In the genomic region with DNA sequence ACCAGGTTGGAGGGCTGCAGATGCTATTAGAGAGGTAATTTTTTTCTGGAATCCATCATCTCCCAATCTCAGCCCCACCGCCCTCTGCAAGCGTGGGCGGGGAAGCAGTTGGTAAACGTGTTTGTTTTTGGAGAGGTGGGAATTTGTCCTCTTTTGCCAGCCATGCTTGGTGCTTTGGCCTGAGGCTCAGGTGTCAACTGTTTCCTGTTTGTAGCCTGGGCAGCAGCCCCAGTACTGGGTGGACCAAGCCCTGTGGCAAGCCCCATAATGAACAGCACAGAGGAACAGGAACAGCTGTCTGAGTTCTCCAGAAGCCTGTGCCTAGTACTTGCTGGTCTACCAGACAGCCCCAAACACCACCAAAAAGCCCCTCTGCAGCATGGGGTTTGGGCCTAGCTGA, we compare ENCODE assay signal across 30 cellular contexts. TPM values are rescaled to one million over a fixed set of nuclear protein-coding genes. Genes with fewer than 3 reads are reported as not detected.
"Had no signal": no experiment of that assay in that cellular context is flagged by ENCODE, and none has a peak within 500 bp of the region (broad histone marks: within the 10 kb centered on the region; RNA-seq: fewer than 3 reads in every experiment).

No MANE protein-coding gene starts in this region.

- ATAC-seq: activated CD4-positive, CD25-positive, alpha-beta regulatory T cell treated with anti-CD3 and anti-CD28 coated beads, Interleukin-2, amount 50 U/mL, for 24 hours; activated naive CD4-positive, alpha-beta T cell treated with anti-CD3 and anti-CD28 coated beads, Interleukin-2, amount 50 U/mL, for 72 hours; activated T-cell treated with anti-CD3 and anti-CD28 coated beads, Interleukin-2, amount 50 U/mL, for 72 hours; T-helper 17 cell had no signal

- H3K4me3 ChIP-seq: ascending aorta, breast epithelium, cardiac muscle cell, colonic mucosa had no signal

- H3K27me3 ChIP-seq: ascending aorta, breast epithelium, colonic mucosa had no signal

- H3K4me3 Mint-ChIP-seq: activated B cell treated with CpG ODN at 0.5 μM for 24 hours; activated CD4-positive, alpha-beta memory T cell treated with anti-CD3 and anti-CD28 coated beads, Interleukin-2, amount 10 ng/mL, durations not matched to agents 7 days and 5 days; activated CD4-positive, alpha-beta T cell treated with anti-CD3 and anti-CD28 coated beads, Interleukin-2, amount 10 ng/mL, durations not matched to agents 24 days and 14 days; activated naive CD4-positive, alpha-beta T cell treated with anti-CD3 and anti-CD28 coated beads, Interleukin-2, amount 10 ng/mL, durations not matched to agents 7 days and 5 days; activated naive CD8-positive, alpha-beta T cell treated with anti-CD3 and anti-CD28 coated beads, Interleukin-2, amount 10 ng/mL, durations not matched to agents 7 days and 5 days; activated T-cell treated with anti-CD3 and anti-CD28 coated beads, Interleukin-2, amount 50 U/mL, for 24 hours; activated T-cell treated with anti-CD3 and anti-CD28 coated beads, Interleukin-2, amount 50 U/mL, for 72 hours; brain; T-helper 17 cell; T-helper 2 cell treated with Interferon-gamma antibody and Interleukin-4, amounts not matched to agents 5 μg/mL and 100 μg/mL, for 36 hours had no signal

- DNase-seq: activated B cell treated with CpG ODN at 0.5 μM for 24 hours; activated CD4-positive, alpha-beta memory T cell treated with anti-CD3 and anti-CD28 coated beads, Interleukin-2, amount 10 ng/mL, durations not matched to agents 7 days and 5 days; activated CD4-positive, alpha-beta T cell treated with anti-CD3 and anti-CD28 coated beads, Interleukin-2, amount 10 ng/mL, durations not matched to agents 24 days and 14 days; activated CD8-positive, alpha-beta memory T cell treated with anti-CD3 and anti-CD28 coated beads, Interleukin-2, amount 50 U/mL, for 48 hours; activated gamma-delta T cell; activated naive CD4-positive, alpha-beta T cell; activated naive CD4-positive, alpha-beta T cell treated with anti-CD3 and anti-CD28 coated beads, Interleukin-2, amount 10 ng/mL, durations not matched to agents 7 days and 5 days; activated naive CD8-positive, alpha-beta T cell treated with anti-CD3 and anti-CD28 coated beads, Interleukin-2, amount 10 ng/mL, durations not matched to agents 7 days and 5 days; activated T-cell treated with anti-CD3 and anti-CD28 coated beads for 4 hours; activated T-cell treated with anti-CD3 and anti-CD28 coated beads, Interleukin-2, amount 50 U/mL, for 24 hours; activated T-cell treated with anti-CD3 and anti-CD28 coated beads, Interleukin-2, amount 50 U/mL, for 72 hours; central memory CD4-positive, alpha-beta T cell; cerebellar nuclear complex; colonic mucosa; effector CD8-positive, alpha-beta T cell; foreskin fibroblast; head of caudate nucleus; T-helper 1 cell; T-helper 17 cell; T1000; WERI-Rb-1 had no signal

- H3K36me3 Mint-ChIP-seq: activated naive CD4-positive, alpha-beta T cell treated with anti-CD3 and anti-CD28 coated beads, Interleukin-2, amount 10 ng/mL, durations not matched to agents 7 days and 5 days; activated naive CD4-positive, alpha-beta T cell treated with anti-CD3 and anti-CD28 coated beads, Interleukin-2, amount 50 U/mL, for 72 hours; activated naive CD8-positive, alpha-beta T cell treated with anti-CD3 and anti-CD28 coated beads, Interleukin-2, amount 10 ng/mL, durations not matched to agents 7 days and 5 days; brain had no signal

- H3K9me3 ChIP-seq: ascending aorta, breast epithelium, colonic mucosa had no signal

- H3K9me3 Mint-ChIP-seq: activated B cell treated with CpG ODN at 0.5 μM for 24 hours; activated CD4-positive, alpha-beta memory T cell treated with anti-CD3 and anti-CD28 coated beads, Interleukin-2, amount 10 ng/mL, durations not matched to agents 7 days and 5 days; activated CD4-positive, alpha-beta T cell treated with anti-CD3 and anti-CD28 coated beads, Interleukin-2, amount 10 ng/mL, durations not matched to agents 24 days and 14 days; activated naive CD4-positive, alpha-beta T cell treated with anti-CD3 and anti-CD28 coated beads, Interleukin-2, amount 10 ng/mL, durations not matched to agents 7 days and 5 days; activated naive CD4-positive, alpha-beta T cell treated with anti-CD3 and anti-CD28 coated beads, Interleukin-2, amount 50 U/mL, for 72 hours; activated naive CD8-positive, alpha-beta T cell treated with anti-CD3 and anti-CD28 coated beads, Interleukin-2, amount 10 ng/mL, durations not matched to agents 7 days and 5 days; activated T-cell treated with anti-CD3 and anti-CD28 coated beads, Interleukin-2, amount 50 U/mL, for 24 hours; activated T-cell treated with anti-CD3 and anti-CD28 coated beads, Interleukin-2, amount 50 U/mL, for 72 hours; brain; T-helper 2 cell treated with Interferon-gamma antibody and Interleukin-4, amounts not matched to agents 5 μg/mL and 100 μg/mL, for 36 hours had no signal

- H3K27ac ChIP-seq: ascending aorta, colonic mucosa, epithelial cell of prostate, WERI-Rb-1 had no signal

- H3K4me1 Mint-ChIP-seq: activated B cell treated with CpG ODN at 0.5 μM for 24 hours; activated CD4-positive, alpha-beta memory T cell treated with anti-CD3 and anti-CD28 coated beads, Interleukin-2, amount 10 ng/mL, durations not matched to agents 7 days and 5 days; activated CD4-positive, alpha-beta T cell treated with anti-CD3 and anti-CD28 coated beads, Interleukin-2, amount 10 ng/mL, durations not matched to agents 24 days and 14 days; activated naive CD4-positive, alpha-beta T cell treated with anti-CD3 and anti-CD28 coated beads, Interleukin-2, amount 10 ng/mL, durations not matched to agents 7 days and 5 days; activated naive CD8-positive, alpha-beta T cell treated with anti-CD3 and anti-CD28 coated beads, Interleukin-2, amount 10 ng/mL, durations not matched to agents 7 days and 5 days had no signal

- H3K36me3 ChIP-seq: ascending aorta, breast epithelium, cardiac muscle cell, colonic mucosa, WERI-Rb-1 had no signal

- H3K4me1 ChIP-seq: ascending aorta, breast epithelium, colonic mucosa had no signal

- H3K27ac Mint-ChIP-seq: activated B cell treated with CpG ODN at 0.5 μM for 24 hours; activated CD4-positive, alpha-beta memory T cell treated with anti-CD3 and anti-CD28 coated beads, Interleukin-2, amount 10 ng/mL, durations not matched to agents 7 days and 5 days; activated CD4-positive, alpha-beta T cell treated with anti-CD3 and anti-CD28 coated beads, Interleukin-2, amount 10 ng/mL, durations not matched to agents 24 days and 14 days; activated naive CD4-positive, alpha-beta T cell treated with anti-CD3 and anti-CD28 coated beads, Interleukin-2, amount 10 ng/mL, durations not matched to agents 7 days and 5 days; activated naive CD4-positive, alpha-beta T cell treated with anti-CD3 and anti-CD28 coated beads, Interleukin-2, amount 50 U/mL, for 72 hours; activated naive CD8-positive, alpha-beta T cell treated with anti-CD3 and anti-CD28 coated beads, Interleukin-2, amount 10 ng/mL, durations not matched to agents 7 days and 5 days; activated T-cell treated with anti-CD3 and anti-CD28 coated beads, Interleukin-2, amount 50 U/mL, for 24 hours; activated T-cell treated with anti-CD3 and anti-CD28 coated beads, Interleukin-2, amount 50 U/mL, for 72 hours; brain; T-helper 17 cell; T-helper 2 cell treated with Interferon-gamma antibody and Interleukin-4, amounts not matched to agents 5 μg/mL and 100 μg/mL, for 36 hours had no signal

RNA-seq across cellular contexts. Expression of gene POU2F3, which starts 39.5 kb away (rescaled TPM):
- total RNA-seq: activated B cell treated with CpG ODN at 0.5 μM for 24 hours; activated CD4-positive, alpha-beta memory T cell treated with anti-CD3 and anti-CD28 coated beads, Interleukin-2, amount 10 ng/mL, durations not matched to agents 7 days and 5 days; activated CD4-positive, alpha-beta T cell treated with anti-CD3 and anti-CD28 coated beads, Interleukin-2, amount 10 ng/mL, durations not matched to agents 24 days and 14 days; activated naive CD4-positive, alpha-beta T cell treated with anti-CD3 and anti-CD28 coated beads, Interleukin-2, amount 50 U/mL, for 72 hours; activated naive CD8-positive, alpha-beta T cell treated with anti-CD3 and anti-CD28 coated beads, Interleukin-2, amount 10 ng/mL, durations not matched to agents 7 days and 5 days; ascending aorta; endothelial cell of umbilical vein; T-helper 17 cell had no signal
